Comparison of ENCODE assay signal across 8 cellular contexts in genomic region chr18:3603460-3604259, GRCh38.
DNase-seq lines count a peak whose midpoint lies in the region; ATAC-seq, FAIRE-seq and TF ChIP-seq lines count a peak whose summit lies in the region.

No MANE protein-coding gene starts in this region.

- peak; percentile 64 for ATAC-seq in RWPE2 (ENCODE audit: low read depth)
- ATAC-seq in left colon, result peak; percentile 61
- no peak for ATAC-seq in GM18519 (IDR thresholded peaks at IDR 0.05; ENCODE audit: low FRiP score, unreplicated experiment)
- ATAC-seq in HG03354 (IDR thresholded peaks at IDR 0.05; ENCODE audit: poor library complexity, severe bottlenecking, unreplicated experiment), result no peak

- H3K9me3 ChIP-seq in RWPE2 (ENCODE audit: severe bottlenecking), result no peaks in the 10 kb centered on the region

- H3K4me3 ChIP-seq in RWPE2 (ENCODE audit: severe bottlenecking) (peak overlapping the region; percentile 33), dorsolateral prefrontal cortex (peak overlapping the region; percentile 19 to 72 (median 51))

- DNase-seq in D721Med (ENCODE audit: insufficient read length, low spot score), result no peak
- DNase-seq in HS-27A (ENCODE audit: low read depth), result peak; percentile 92
- DNase-seq in RWPE2 (ENCODE audit: low spot score), result no peak
- DNase-seq in dorsolateral prefrontal cortex, result peak in 1 of 10 donors; percentile 28
- peak in 1 of 2 donors; percentile 42 for DNase-seq in left colon
- DNase-seq in superior temporal gyrus (ENCODE audit: extremely low spot score), result peak; percentile 86

- intact Hi-C loops in dorsolateral prefrontal cortex (cut with DNase I) (loop anchor here in 1 of 2 donors (1.0 kb wide), 1 partner anchor 9 kb away; no protein-coding TSS in a partner anchor), left colon (cut with DNase I, micrococcal nuclease) (no loop called here)

- no peaks in the 10 kb centered on the region for H3K27me3 ChIP-seq in RWPE2 (ENCODE audit: insufficient read depth, poor library complexity, severe bottlenecking)
- no peaks in the 10 kb centered on the region for H3K27me3 ChIP-seq in dorsolateral prefrontal cortex

- peak; percentile 87 for FAIRE-seq in D721Med (lab: Jason Lieb, UNC)

- TF ChIP-seq CTCF in D721Med (IDR thresholded peaks at IDR 0.05; ENCODE audit: insufficient read depth, missing control alignments), result no peak
- no peak for TF ChIP-seq CTCF in RWPE2 (IDR thresholded peaks at IDR 0.05; ENCODE audit: poor library complexity, severe bottlenecking)
- peak in 4 of 56 donors; percentile 8 to 17 (median 12) for TF ChIP-seq CTCF in dorsolateral prefrontal cortex (IDR thresholded peaks at IDR 0.05 in 54 of 56, conservative IDR thresholded peaks at IDR 0.05 in 2 of 56; ENCODE audit: low read depth in 1 of 56, partially characterized antibody in 56 of 56)

- H3K27ac ChIP-seq in RWPE2 (ENCODE audit: poor library complexity, severe bottlenecking) (peak overlapping the region; percentile 99), dorsolateral prefrontal cortex (peak overlapping the region; percentile 53 to 98 (median 92))

- peaks cover 25% of the 10 kb centered on the region for H3K4me1 ChIP-seq in RWPE2 (ENCODE audit: insufficient read depth, poor library complexity, severe bottlenecking)

- no peaks in the 10 kb centered on the region for H3K36me3 ChIP-seq in RWPE2 (ENCODE audit: low read depth)

Comparison
In these comparisons a context has a peak if more than half of its experiments do, and no peak if none do; other contexts are left out.
1. DNase-seq: peak in HS-27A (single experiment) and superior temporal gyrus (single experiment); none in D721Med (single experiment) and RWPE2 (single experiment).
2. ATAC-seq: peak in RWPE2 (single experiment) and left colon (single experiment); none in GM18519 (single experiment) and HG03354 (single experiment).